Comparison of ENCODE assay signal across 34 cellular contexts in genomic region chr14:70047598-70048312, GRCh38.
A peak's percentile ranks its signal among the peaks of the same experiment; 100 is the strongest.
DNase-seq lines count a peak whose midpoint lies in the region; ATAC-seq, FAIRE-seq and TF ChIP-seq lines count a peak whose summit lies in the region.
"Had no signal": no experiment of that assay in that cellular context is flagged by ENCODE, and none has a peak within 500 bp of the region (broad histone marks: within the 10 kb centered on the region; RNA-seq: fewer than 3 reads in every experiment).

No MANE protein-coding gene starts in this region.

- POLR2A ChIA-PET in A549 (lab: Yijun Ruan, JAX), result interaction anchor here (0.6 to 1.4 kb wide), 3 partner anchors 234 to 304 kb away, joined by 3 to 4 read pairs (median 3); partner anchors contain the start of gene SRSF5

- 17% methylated on average over 3 of the region's 3 CpGs for WGBS in A549 (ENCODE audit: missing lambda C conversion rate)
- WGBS in body of pancreas, 2 donors, result 21 to 31% methylated on average over 3 of the region's 3 CpGs

- H3K4me2 ChIP-seq in A549, result peak overlapping the region; percentile 71
- H3K4me2 ChIP-seq: BLaER1 treated with 17β-estradiol and CSF1 and Interleukin-3, amounts not matched to agents 10 nM and 100 nM; GM23338; PC-9; SK-N-SH had no signal

- H3K9ac ChIP-seq in colonic mucosa (ENCODE audit: low read depth in 2 of 2, low read length in 2 of 2), result no peak overlapping the region
- H3K9ac ChIP-seq: BLaER1 treated with 17β-estradiol and CSF1 and Interleukin-3, amounts not matched to agents 10 nM and 100 nM; SK-N-SH had no signal

- peaks cover 39% of the 10 kb centered on the region for H3K4me1 ChIP-seq in A549
- H3K4me1 ChIP-seq in body of pancreas, result peaks cover 24% of the 10 kb centered on the region
- no peaks in the 10 kb centered on the region for H3K4me1 ChIP-seq in colonic mucosa
- H3K4me1 ChIP-seq: BLaER1 treated with 17β-estradiol and CSF1 and Interleukin-3, amounts not matched to agents 10 nM and 100 nM; HAP-1 had no signal

- TF ChIP-seq RAD21 in A549 (conservative IDR thresholded peaks at IDR 0.05 in 1 of 2, IDR thresholded peaks at IDR 0.05 in 1 of 2), result peak in 1 of 2 experiments; percentile 40; a peak in 1 of 5 replicates

- H3K27me3 ChIP-seq in body of pancreas (no peaks in the 10 kb centered on the region), colonic mucosa (no peaks in the 10 kb centered on the region)
- H3K27me3 ChIP-seq: BLaER1 treated with 17β-estradiol and CSF1 and Interleukin-3, amounts not matched to agents 10 nM and 100 nM had no signal

- TF ChIP-seq EP300 in A549 (IDR thresholded peaks at IDR 0.05), result peak; percentile 80; a peak in 3 of 5 replicates

- DNase-seq in A549 (ENCODE audit: low read depth in 1 of 2, low spot score in 1 of 2), result peak; percentile 67 to 84
- no peak for DNase-seq in HTR-8/SVneo (ENCODE audit: insufficient read length, low spot score)
- no peak for DNase-seq in body of pancreas
- DNase-seq in mucosa of gallbladder (ENCODE audit: low spot score), result peak; percentile 42
- no peak for DNase-seq in GM13977 (ENCODE audit: low spot score)
- DNase-seq in SHP77 (lab: John Stamatoyannopoulos, UW), result no peak
- DNase-seq in colonic mucosa, result no peak
- DNase-seq in DMS153 treated with DMSO at 0.1 percent for 48 hours (lab: John Stamatoyannopoulos, UW; ENCODE audit: unreplicated experiment), result no peak
- DNase-seq: AML-193; CD4-positive, alpha-beta memory T cell; COR-L47; DMS 273 treated with DMSO at 0.1 percent for 48 hours; DND-41; HFFc6; Karpas-422; MV-4-11; NCI-H1105; NCI-H1436 treated with DMSO at 0.1 percent for 48 hours; NCI-H1930; NCI-H2107; NCI-H446; NCI-H524 treated with DMSO at 0.1 percent for 48 hours; NCI-H82; NK-92 treated with Interleukin-12 subunit alpha and Interleukin-12 subunit beta, amount 100 ng/mL, for 24 hours; PC-9; SHP77 treated with DMSO at 0.1 percent for 48 hours; SK-N-SH; SW 1271 had no signal

- TF ChIP-seq CTCF in A549 (IDR thresholded peaks at IDR 0.05) (no peak), body of pancreas (IDR thresholded peaks at IDR 0.05) (no peak), GM13977 (IDR thresholded peaks at IDR 0.05; ENCODE audit: extremely low read depth, insufficient read depth, missing control alignments) (no peak), colonic mucosa (IDR thresholded peaks at IDR 0.05) (no peak)

- CTCF ChIA-PET in A549 (lab: Yijun Ruan, JAX), result interaction anchor here (0.7 to 6.5 kb wide), 10 partner anchors 10 to 291 kb away, joined by 3 to 101 read pairs (median 8); no protein-coding TSS in a partner anchor

- intact Hi-C loops in body of pancreas (cut with DNase I) (no loop called here), colonic mucosa (cut with DNase I) (no loop called here)

- ATAC-seq in A549, result peak; percentile 77 to 79
- peak; percentile 48 for ATAC-seq in body of pancreas
- ATAC-seq: GM23338 had no signal

- in situ Hi-C loops in GM13977 (cut with MboI; ENCODE audit: low pct_unique_long_range_greater_than_20kb, low sequenced_read_pairs, unreplicated experiment), result loop anchor here (25.0 kb wide), 1 partner anchor 460 kb away; no protein-coding TSS in a partner anchor

- H3K27ac ChIP-seq in A549 (peak overlapping the region; percentile 89 to 90), body of pancreas (no peak overlapping the region), colonic mucosa (no peak overlapping the region)
- H3K27ac ChIP-seq: BLaER1 treated with 17β-estradiol and CSF1 and Interleukin-3, amounts not matched to agents 10 nM and 100 nM; PC-9 had no signal

- H3K4me3 ChIP-seq in A549, result no peak overlapping the region
- H3K4me3 ChIP-seq in body of pancreas, result no peak overlapping the region
- H3K4me3 ChIP-seq in colonic mucosa, result no peak overlapping the region
- H3K4me3 ChIP-seq: BLaER1 treated with 17β-estradiol and CSF1 and Interleukin-3, amounts not matched to agents 10 nM and 100 nM; GM23338; HAP-1; PC-9 had no signal

- H3K36me3 ChIP-seq in body of pancreas (replicated peaks in 1 of 2; ENCODE audit: insufficient read depth in 1 of 2, low read depth in 2 of 2) (no peaks in the 10 kb centered on the region), colonic mucosa (no peaks in the 10 kb centered on the region)
- H3K36me3 ChIP-seq: BLaER1 treated with 17β-estradiol and CSF1 and Interleukin-3, amounts not matched to agents 10 nM and 100 nM; HAP-1 had no signal

- TF ChIP-seq POLR2A in A549 (IDR thresholded peaks at IDR 0.05; ENCODE audit: low read length) (no peak), body of pancreas (IDR thresholded peaks at IDR 0.05) (no peak)

- FAIRE-seq in A549 (lab: Jason Lieb, UNC) (peak; percentile 92), HTR-8/SVneo (lab: Jason Lieb, UNC) (peak; percentile 52)
- FAIRE-seq: A204.1, GM12892, GM18507 had no signal

- no peaks in the 10 kb centered on the region for H3K9me3 ChIP-seq in A549
- no peaks in the 10 kb centered on the region for H3K9me3 ChIP-seq in body of pancreas
- no peaks in the 10 kb centered on the region for H3K9me3 ChIP-seq in colonic mucosa
- H3K9me3 ChIP-seq: BLaER1 treated with 17β-estradiol and CSF1 and Interleukin-3, amounts not matched to agents 10 nM and 100 nM; HAP-1; SK-N-SH had no signal

TF ChIP-seq in A549, 52 proteins besides CTCF, POLR2A, EP300 and RAD21:
- TF ChIP-seq POLR2AphosphoS2 (conservative IDR thresholded peaks at IDR 0.05; ENCODE audit: low read length), result no peak
- TF ChIP-seq RNF2 (IDR thresholded peaks at IDR 0.05; ENCODE audit: borderline replicate concordance, low read depth), result no peak
- peak; percentile 71 to 74; a peak in 3 of 5 replicates for TF ChIP-seq JUN (IDR thresholded peaks at IDR 0.05)
- 0 out of 2 replicates have a peak, but pooled peaks have one; percentile 25 for TF ChIP-seq EHF (CRISPR knock-in tag; IDR thresholded peaks at IDR 0.05)
- no peak for TF ChIP-seq RCOR1 (IDR thresholded peaks at IDR 0.05; ENCODE audit: low read depth, low read length)
- TF ChIP-seq CHD2 (IDR thresholded peaks at IDR 0.05; ENCODE audit: low read length, partially characterized antibody), result no peak
- peak; percentile 70; the same call in 1 of the 3 replicates for TF ChIP-seq BCL3 (IDR thresholded peaks at IDR 0.05)
- TF ChIP-seq MAX (IDR thresholded peaks at IDR 0.05), result peak; percentile 46; the same call in 1 of the 2 replicates
- no peak for TF ChIP-seq ATOH8 (CRISPR knock-in tag; IDR thresholded peaks at IDR 0.05; ENCODE audit: low read depth)
- TF ChIP-seq ZFP36 (IDR thresholded peaks at IDR 0.05; ENCODE audit: borderline replicate concordance, partially characterized antibody), result no peak
- TF ChIP-seq KDM5A (IDR thresholded peaks at IDR 0.05), result no peak
- peak; percentile 77 for TF ChIP-seq JUNB (IDR thresholded peaks at IDR 0.05)
- peak; percentile 38; the same call in 1 of the 2 replicates for TF ChIP-seq FOSL2 (IDR thresholded peaks at IDR 0.05)
- peak; percentile 34; the same call in 1 of the 2 replicates for TF ChIP-seq FOSL2 (CRISPR knock-in tag; IDR thresholded peaks at IDR 0.05)
- TF ChIP-seq GATA3 (IDR thresholded peaks at IDR 0.05; ENCODE audit: borderline replicate concordance), result peak; percentile 68
- no peak for TF ChIP-seq CBX2 (IDR thresholded peaks at IDR 0.05; ENCODE audit: borderline replicate concordance, low read depth)
- no peak for TF ChIP-seq MAZ (IDR thresholded peaks at IDR 0.05; ENCODE audit: borderline replicate concordance, low read depth, low read length)
- TF ChIP-seq BHLHE40 (IDR thresholded peaks at IDR 0.05; ENCODE audit: low read depth, low read length), result no peak
- no peak for TF ChIP-seq FOXS1 (CRISPR knock-in tag; IDR thresholded peaks at IDR 0.05)
- TF ChIP-seq CEBPB (IDR thresholded peaks at IDR 0.05), result peak in 1 of 2 experiments; percentile 11; a peak in 1 of 4 replicates
- peak; percentile 33; the same call in 1 of the 2 replicates for TF ChIP-seq ZNF302 (CRISPR knock-in tag; IDR thresholded peaks at IDR 0.05)
- no peak for TF ChIP-seq HES2 (IDR thresholded peaks at IDR 0.05)

Comparison
In these comparisons a context has a peak if more than half of its experiments do, and no peak if none do; other contexts are left out.
1. DNase-seq: peak in A549 (2 of 2) and mucosa of gallbladder (single experiment); none in HTR-8/SVneo (single experiment), body of pancreas (0 of 4), GM13977 (single experiment), SHP77 (0 of 2), colonic mucosa (single experiment) and DMS153 treated with DMSO at 0.1 percent for 48 hours (single experiment).
2. H3K27ac ChIP-seq: peak in A549 (2 of 2); none in body of pancreas (0 of 4) and colonic mucosa (single experiment).